9 cellular contexts compared by ENCODE assay signal in genomic region chr1:116769561-116769977, GRCh38. TPM values are rescaled to one million over a fixed set of nuclear protein-coding genes. Genes with fewer than 3 reads are reported as not detected.
DNase-seq lines count a peak whose midpoint lies in the region; ATAC-seq and TF ChIP-seq lines count a peak whose summit lies in the region.
"Had no signal": no experiment of that assay in that cellular context is flagged by ENCODE, and none has a peak within 500 bp of the region (broad histone marks: within the 10 kb centered on the region; RNA-seq: fewer than 3 reads in every experiment).

No MANE protein-coding gene starts in this region.

- no peak overlapping the region for H2AFZ ChIP-seq in KMS-11 (ENCODE audit: low read depth)

- H3K4me1 Mint-ChIP-seq in activated CD8-positive, alpha-beta memory T cell treated with anti-CD3 and anti-CD28 coated beads, Interleukin-2, amount 10 ng/mL, durations not matched to agents 7 days and 5 days = peaks cover 85% of the 10 kb centered on the region
- H3K4me1 Mint-ChIP-seq in naive thymus-derived CD8-positive, alpha-beta T cell = peaks cover 47 to 85% (median 84%) of the 10 kb centered on the region in 4 donors

- peak; percentile 94 for ATAC-seq in GM21447 (IDR thresholded peaks at IDR 0.05; ENCODE audit: unreplicated experiment)
- ATAC-seq in activated CD8-positive, alpha-beta memory T cell treated with anti-CD3 and anti-CD28 coated beads, Interleukin-2, amount 10 ng/mL, durations not matched to agents 7 days and 5 days = peak; percentile 55
- peak; percentile 85 to 91 for ATAC-seq in naive thymus-derived CD8-positive, alpha-beta T cell

- TF ChIP-seq CTCF in KMS-11 (conservative IDR thresholded peaks at IDR 0.05; ENCODE audit: low read depth, low read length) (no peak), suprapubic skin (IDR thresholded peaks at IDR 0.05) (no peak), tibial nerve (IDR thresholded peaks at IDR 0.05) (no peak)

- peak overlapping the region; percentile 91 for H3K4me2 ChIP-seq in KMS-11

- peak overlapping the region; percentile 58 for H3K4me3 Mint-ChIP-seq in activated CD8-positive, alpha-beta memory T cell treated with anti-CD3 and anti-CD28 coated beads, Interleukin-2, amount 10 ng/mL, durations not matched to agents 7 days and 5 days
- H3K4me3 Mint-ChIP-seq in naive thymus-derived CD8-positive, alpha-beta T cell = peak overlapping the region; percentile 34 to 82 (median 74)

- H3K9ac ChIP-seq in KMS-11 = peak overlapping the region; percentile 36; the same call in 1 of the 2 replicates

- H4K20me1 ChIP-seq in KMS-11 (ENCODE audit: insufficient read depth) = no peaks in the 10 kb centered on the region

- H3K4me1 ChIP-seq in KMS-11 (ENCODE audit: low read depth, poor library complexity, severe bottlenecking) = peaks cover 88% of the 10 kb centered on the region
- H3K4me1 ChIP-seq in suprapubic skin = no peaks in the 10 kb centered on the region
- H3K4me1 ChIP-seq in tibial nerve = no peaks in the 10 kb centered on the region

- no peaks in the 10 kb centered on the region for H3K79me2 ChIP-seq in KMS-11 (ENCODE audit: insufficient read depth, low read depth)

- CTCF ChIA-PET in activated CD8-positive, alpha-beta memory T cell treated with anti-CD3 and anti-CD28 coated beads, Interleukin-2, amount 10 ng/mL, durations not matched to agents 7 days and 5 days (lab: Charles Lee) = interaction anchor here (1.0 to 24.8 kb wide), 16 partner anchors 9 to 291 kb away, joined by 3 to 317 read pairs (median 6); partner anchors contain the start of genes CD2 and TTF2

- H3K9me3 ChIP-seq in suprapubic skin (no peaks in the 10 kb centered on the region), tibial nerve (peaks cover 0 to 9% (median 0%) of the 10 kb centered on the region in 4 donors)
- H3K9me3 ChIP-seq: upper lobe of left lung had no signal

- H3K27ac ChIP-seq in KMS-11 (peak overlapping the region; percentile 91), suprapubic skin (no peak overlapping the region), tibial nerve (no peak overlapping the region)

- no peaks in the 10 kb centered on the region for H3K27me3 Mint-ChIP-seq in activated CD8-positive, alpha-beta memory T cell treated with anti-CD3 and anti-CD28 coated beads, Interleukin-2, amount 10 ng/mL, durations not matched to agents 7 days and 5 days
- no peaks in the 10 kb centered on the region for H3K27me3 Mint-ChIP-seq in naive thymus-derived CD8-positive, alpha-beta T cell

- DNase-seq in EH (ENCODE audit: low read depth) (peak; percentile 18), suprapubic skin (ENCODE audit: low spot score in 2 of 2) (no peak), AG08396 (ENCODE audit: low spot score) (no peak), tibial nerve (ENCODE audit: low spot score in 2 of 2) (no peak)
- DNase-seq in activated CD8-positive, alpha-beta memory T cell treated with anti-CD3 and anti-CD28 coated beads, Interleukin-2, amount 10 ng/mL, durations not matched to agents 7 days and 5 days = peak; percentile 91
- peak; percentile 29 to 91 (median 78) for DNase-seq in naive thymus-derived CD8-positive, alpha-beta T cell

- TF ChIP-seq POLR2A in suprapubic skin (IDR thresholded peaks at IDR 0.05) (no peak), tibial nerve (IDR thresholded peaks at IDR 0.05) (no peak)

- H3K4me3 ChIP-seq in KMS-11 (IDR thresholded peaks at IDR 0.05; ENCODE audit: insufficient read depth, low read depth, low read length) (peak overlapping the region; percentile 6), suprapubic skin (no peak overlapping the region), tibial nerve (no peak overlapping the region)
- H3K4me3 ChIP-seq: upper lobe of left lung had no signal

- WGBS in suprapubic skin = 65% methylated on average over 1 of the region's 1 CpG
- 74 to 79% methylated on average over 1 of the region's 1 CpG for WGBS in tibial nerve, 2 donors

- no peak for TF ChIP-seq EP300 in suprapubic skin (IDR thresholded peaks at IDR 0.05)
- TF ChIP-seq EP300 in tibial nerve (IDR thresholded peaks at IDR 0.05) = no peak

- POLR2A ChIA-PET in naive thymus-derived CD8-positive, alpha-beta T cell (lab: Charles Lee) = interaction anchor here (0.6 to 10.6 kb wide), 20 partner anchors 8 to 596 kb away, joined by 3 to 285 read pairs (median 5); partner anchors contain the start of genes CD2 and TTF2

- H3K27me3 ChIP-seq in KMS-11 (ENCODE audit: insufficient read depth, low read depth) (no peaks in the 10 kb centered on the region), suprapubic skin (no peaks in the 10 kb centered on the region), tibial nerve (no peaks in the 10 kb centered on the region)
- H3K27me3 ChIP-seq: upper lobe of left lung had no signal

- peaks cover 65% of the 10 kb centered on the region for H3K36me3 Mint-ChIP-seq in activated CD8-positive, alpha-beta memory T cell treated with anti-CD3 and anti-CD28 coated beads, Interleukin-2, amount 10 ng/mL, durations not matched to agents 7 days and 5 days
- H3K36me3 Mint-ChIP-seq in naive thymus-derived CD8-positive, alpha-beta T cell = peaks cover 19 to 49% (median 49%) of the 10 kb centered on the region in 3 donors

- peaks cover 2% of the 10 kb centered on the region for H3K9me3 Mint-ChIP-seq in activated CD8-positive, alpha-beta memory T cell treated with anti-CD3 and anti-CD28 coated beads, Interleukin-2, amount 10 ng/mL, durations not matched to agents 7 days and 5 days (ENCODE audit: low read depth)
- peaks cover 0 to 6% (median 0%) of the 10 kb centered on the region in 9 donors for H3K9me3 Mint-ChIP-seq in naive thymus-derived CD8-positive, alpha-beta T cell

- H3K27ac Mint-ChIP-seq in activated CD8-positive, alpha-beta memory T cell treated with anti-CD3 and anti-CD28 coated beads, Interleukin-2, amount 10 ng/mL, durations not matched to agents 7 days and 5 days = peak overlapping the region; percentile 97
- peak overlapping the region; percentile 93 to 99 (median 98) for H3K27ac Mint-ChIP-seq in naive thymus-derived CD8-positive, alpha-beta T cell

- H3K36me3 ChIP-seq in KMS-11 (ENCODE audit: insufficient read depth) = no peaks in the 10 kb centered on the region
- H3K36me3 ChIP-seq in suprapubic skin = no peaks in the 10 kb centered on the region
- no peaks in the 10 kb centered on the region for H3K36me3 ChIP-seq in tibial nerve
- H3K36me3 ChIP-seq: upper lobe of left lung had no signal

RNA-seq across cellular contexts. Expression of gene CD2, which starts 15.3 kb away (rescaled TPM):
- 100 to 1,000 TPM; 278 to 444 TPM for total RNA-seq in activated CD8-positive, alpha-beta memory T cell treated with anti-CD3 and anti-CD28 coated beads, Interleukin-2, amount 10 ng/mL, durations not matched to agents 7 days and 5 days
- 100 to 1,000 TPM; 178 to 189 TPM for total RNA-seq in naive thymus-derived CD8-positive, alpha-beta T cell
- 100 to 1,000 TPM; 197 to 240 (median 222) TPM for polyA plus RNA-seq in naive thymus-derived CD8-positive, alpha-beta T cell
- total RNA-seq in suprapubic skin = 1 to 10 TPM in 1 of 4 donors, under 1 TPM in 1, not detected in 2; 0.39 to 1.7 TPM
- total RNA-seq in tibial nerve = 1 to 10 TPM in 2 of 4 donors, under 1 TPM in 1, not detected in 1; 0.60 to 5.1 (median 1.5) TPM

Comparison
In these comparisons a context has a peak if more than half of its experiments do, and no peak if none do; other contexts are left out.
1. DNase-seq: peak in EH (single experiment), activated CD8-positive, alpha-beta memory T cell treated with anti-CD3 and anti-CD28 coated beads, Interleukin-2, amount 10 ng/mL, durations not matched to agents 7 days and 5 days (single experiment) and naive thymus-derived CD8-positive, alpha-beta T cell (10 of 10); none in suprapubic skin (0 of 2), AG08396 (single experiment) and tibial nerve (0 of 2).
2. RNA of gene CD2, which starts 15.3 kb away (total RNA-seq): 278 to 444 TPM in activated CD8-positive, alpha-beta memory T cell treated with anti-CD3 and anti-CD28 coated beads, Interleukin-2, amount 10 ng/mL, durations not matched to agents 7 days and 5 days and 178 to 189 TPM in naive thymus-derived CD8-positive, alpha-beta T cell; 0.60 to 5.1 TPM in tibial nerve and 0.39 to 1.7 TPM in suprapubic skin; every median in the first group is over 10 times any median in the second.
3. Peak in every context shown above with its lines, with median percentiles within 50 percentile points of each other: ATAC-seq.